ENCODE assay signal across 18 cellular contexts in the genomic region with DNA sequence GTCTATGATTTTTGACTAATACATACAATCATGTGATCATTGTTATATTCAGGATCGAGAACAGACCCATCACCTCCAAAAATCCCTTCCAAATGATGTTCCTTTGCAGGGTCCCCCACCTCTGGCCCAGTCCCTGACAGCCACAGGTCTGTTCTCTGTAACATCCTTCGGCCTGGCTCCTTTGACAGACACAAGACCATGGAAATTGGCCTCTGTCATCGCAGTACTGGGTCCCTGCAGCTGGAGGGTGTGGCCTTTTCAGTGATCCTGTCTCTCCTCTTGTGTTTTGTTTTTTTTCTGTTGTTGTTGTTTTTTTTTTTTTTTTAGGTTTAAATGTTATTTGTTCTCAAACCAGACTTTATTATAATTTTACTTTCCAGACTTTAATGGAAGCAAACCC. TPM values are rescaled to one million over a fixed set of nuclear protein-coding genes. Genes with fewer than 3 reads are reported as not detected.
DNase-seq lines count a peak whose midpoint lies in the region; ATAC-seq and TF ChIP-seq lines count a peak whose summit lies in the region.
"Had no signal": no experiment of that assay in that cellular context is flagged by ENCODE, and none has a peak within 500 bp of the region (broad histone marks: within the 10 kb centered on the region; RNA-seq: fewer than 3 reads in every experiment).

No MANE protein-coding gene starts in this region.

- H3K9me3 ChIP-seq in Caco-2 (no peaks in the 10 kb centered on the region), T-helper 17 cell (ENCODE audit: control insufficient read depth, low read length, poor library complexity, severe bottlenecking) (no peaks in the 10 kb centered on the region), mesenchymal stem cell (ENCODE audit: control insufficient read depth, low read length) (no peaks in the 10 kb centered on the region)
- H3K9me3 ChIP-seq: adrenal gland, tibial nerve had no signal

- no peak overlapping the region for H2AK5ac ChIP-seq in mesenchymal stem cell (ENCODE audit: low read length, severe bottlenecking)

- 52% methylated on average over 3 of the region's 3 CpGs for WGBS in mesenchymal stem cell

- DNase-seq in Caco-2 = no peak
- no peak for DNase-seq in T-helper 17 cell
- no peak for DNase-seq in mesenchymal stem cell
- DNase-seq in NCI-H2107 (lab: John Stamatoyannopoulos, UW) = no peak
- DNase-seq in CD1c-positive myeloid dendritic cell (ENCODE audit: extremely low spot score) = no peak
- DNase-seq: activated CD4-positive, alpha-beta T cell treated with anti-CD3 and anti-CD28 coated beads, Interleukin-2, amount 50 U/mL, for 48 hours; activated T-cell treated with anti-CD3 and anti-CD28 coated beads, Interleukin-2, amount 50 U/mL, for 72 hours; adrenal gland; left colon; NCI-H1092; NCI-H2171 treated with DMSO at 0.1 percent for 48 hours had no signal

- H3K36me3 ChIP-seq in Caco-2 (ENCODE audit: control insufficient read depth, insufficient read depth, low read length) (no peaks in the 10 kb centered on the region), KMS-11 (ENCODE audit: insufficient read depth) (no peaks in the 10 kb centered on the region), mesenchymal stem cell (ENCODE audit: control insufficient read depth in 1 of 2, insufficient read depth in 2 of 2, low read depth in 1 of 2, low read length in 2 of 2) (no peaks in the 10 kb centered on the region)
- H3K36me3 ChIP-seq: adrenal gland, tibial nerve had no signal

- POLR2A ChIA-PET in Caco-2 (lab: Charles Lee) = no interaction called here

- H2BK120ac ChIP-seq in mesenchymal stem cell (ENCODE audit: low read depth, low read length) = no peak overlapping the region

- no peak overlapping the region for H3K27ac ChIP-seq in KMS-11
- no peak overlapping the region for H3K27ac ChIP-seq in mesenchymal stem cell (ENCODE audit: low read length, poor library complexity, severe bottlenecking)
- H3K27ac ChIP-seq: adrenal gland, parathyroid adenoma had no signal

- H3K4me1 Mint-ChIP-seq in Caco-2 (ENCODE audit: low read depth, unreplicated experiment) = peaks cover 11% of the 10 kb centered on the region
- peaks cover 10% of the 10 kb centered on the region for H3K4me1 Mint-ChIP-seq in T-helper 17 cell

- H3K18ac ChIP-seq in mesenchymal stem cell (ENCODE audit: low read depth in 1 of 2, low read length in 2 of 2) = no peak overlapping the region

- H4K20me1 ChIP-seq in KMS-11 (ENCODE audit: insufficient read depth) = no peaks in the 10 kb centered on the region

- H3K27me3 Mint-ChIP-seq in Caco-2 (ENCODE audit: insufficient read depth, unreplicated experiment) (no peaks in the 10 kb centered on the region), T-helper 17 cell (peaks cover 58% of the 10 kb centered on the region)

- ATAC-seq in T-helper 17 cell = no peak
- no peak for ATAC-seq in HG03571 (IDR thresholded peaks at IDR 0.05; ENCODE audit: unreplicated experiment)
- ATAC-seq: HCT116, HepG2, left colon had no signal

- no peak overlapping the region; the same call in 1 of the 2 replicates for H3K4me2 ChIP-seq in KMS-11
- H3K4me2 ChIP-seq in mesenchymal stem cell (ENCODE audit: low read length, poor library complexity, severe bottlenecking) = no peak overlapping the region

- no peak overlapping the region for H4K8ac ChIP-seq in mesenchymal stem cell (ENCODE audit: low read length)

- no peak overlapping the region for H3K4ac ChIP-seq in mesenchymal stem cell (ENCODE audit: low read depth in 1 of 2, low read length in 2 of 2)

- H2BK5ac ChIP-seq in mesenchymal stem cell (ENCODE audit: low read depth, low read length, poor library complexity, severe bottlenecking) = no peak overlapping the region

- H3K79me2 ChIP-seq in KMS-11 (ENCODE audit: insufficient read depth, low read depth) = no peaks in the 10 kb centered on the region
- H3K79me2 ChIP-seq: parathyroid adenoma had no signal

- H4K91ac ChIP-seq in mesenchymal stem cell (ENCODE audit: low read length) = no peak overlapping the region

- intact Hi-C loops in Caco-2 (cut with micrococcal nuclease; ENCODE audit: unreplicated experiment) = no loop called here

- H3K4me3 ChIP-seq in Caco-2 (ENCODE audit: low read depth, low read length) (no peak overlapping the region), KMS-11 (IDR thresholded peaks at IDR 0.05; ENCODE audit: insufficient read depth, low read depth, low read length) (no peak overlapping the region), mesenchymal stem cell (ENCODE audit: insufficient read depth in 1 of 2, low read depth in 1 of 2, low read length in 2 of 2) (no peak overlapping the region)
- H3K4me3 ChIP-seq: adrenal gland, smooth muscle cell, tibial nerve had no signal

- H3K36me3 Mint-ChIP-seq in Caco-2 (ENCODE audit: insufficient read depth, unreplicated experiment) (peaks cover 9% of the 10 kb centered on the region), T-helper 17 cell (ENCODE audit: low read depth) (peaks cover 3% of the 10 kb centered on the region)

- H2BK15ac ChIP-seq in mesenchymal stem cell (ENCODE audit: low read depth, poor library complexity, severe bottlenecking) = peak overlapping the region; percentile 68

- H2AFZ ChIP-seq in KMS-11 (ENCODE audit: low read depth) = peak overlapping the region; percentile 17; the same call in 1 of the 2 replicates
- H2AFZ ChIP-seq in mesenchymal stem cell (ENCODE audit: low read depth, low read length) = no peak overlapping the region

- no peak overlapping the region for H3K23ac ChIP-seq in mesenchymal stem cell (ENCODE audit: low read length in 2 of 2)

- CTCF ChIA-PET in Caco-2 (lab: Charles Lee) = no interaction called here

- no peak overlapping the region for H3K27ac Mint-ChIP-seq in Caco-2 (ENCODE audit: unreplicated experiment)
- H3K27ac Mint-ChIP-seq in T-helper 17 cell = peak overlapping the region; percentile 41
- H3K27ac Mint-ChIP-seq: activated T-cell treated with anti-CD3 and anti-CD28 coated beads, Interleukin-2, amount 50 U/mL, for 72 hours had no signal

- TF ChIP-seq CTCF in Caco-2 (IDR thresholded peaks at IDR 0.05; ENCODE audit: insufficient read depth in 1 of 2, low read depth in 1 of 2, low read length in 1 of 2, severe bottlenecking in 1 of 2, unreplicated experiment in 1 of 2) (no peak), KMS-11 (conservative IDR thresholded peaks at IDR 0.05; ENCODE audit: low read depth, low read length) (no peak)

- H3K9me3 Mint-ChIP-seq in Caco-2 (ENCODE audit: unreplicated experiment) = no peaks in the 10 kb centered on the region
- H3K9me3 Mint-ChIP-seq: activated T-cell treated with anti-CD3 and anti-CD28 coated beads, Interleukin-2, amount 50 U/mL, for 72 hours had no signal

- H3K14ac ChIP-seq in mesenchymal stem cell (ENCODE audit: low read length in 2 of 2) = no peak overlapping the region

- H3K9ac ChIP-seq in KMS-11 = no peak overlapping the region
- no peak overlapping the region for H3K9ac ChIP-seq in mesenchymal stem cell (ENCODE audit: low read length)
- H3K9ac ChIP-seq: parathyroid adenoma had no signal

- no TSS peak for BruUV-seq in Caco-2 (replicated peaks; lab: Mats Ljungman, UMichigan)

- H2BK12ac ChIP-seq in mesenchymal stem cell (ENCODE audit: low read length in 2 of 2) = no peak overlapping the region

- no peaks in the 10 kb centered on the region for H3K27me3 ChIP-seq in Caco-2 (replicated peaks; ENCODE audit: control insufficient read depth, insufficient read depth, low read length)
- no peaks in the 10 kb centered on the region for H3K27me3 ChIP-seq in KMS-11 (ENCODE audit: insufficient read depth, low read depth)
- H3K27me3 ChIP-seq in mesenchymal stem cell (ENCODE audit: control insufficient read depth in 1 of 2, insufficient read depth in 1 of 2, low read length in 2 of 2) = no peaks in the 10 kb centered on the region
- H3K27me3 ChIP-seq: tibial nerve had no signal

- H3K4me1 ChIP-seq in Caco-2 = peaks cover 21% of the 10 kb centered on the region
- H3K4me1 ChIP-seq in KMS-11 (ENCODE audit: low read depth, poor library complexity, severe bottlenecking) = peaks cover 8% of the 10 kb centered on the region
- no peaks in the 10 kb centered on the region for H3K4me1 ChIP-seq in mesenchymal stem cell (ENCODE audit: control insufficient read depth, insufficient read depth, low read depth, low read length)

- H3K4me3 Mint-ChIP-seq in Caco-2 (ENCODE audit: unreplicated experiment) = peak overlapping the region; percentile 68
- H3K4me3 Mint-ChIP-seq in T-helper 17 cell = no peak overlapping the region

- no peaks in the 10 kb centered on the region for H3K79me1 ChIP-seq in mesenchymal stem cell (replicated peaks; ENCODE audit: low read length, poor library complexity, severe bottlenecking)

RNA-seq across cellular contexts. Expression of gene ANKRD33B, which starts 27.4 kb away (rescaled TPM):
- 22.8 and 25.3 TPM in 2 replicates for total RNA-seq in Caco-2 (2022)
- total RNA-seq in T-helper 17 cell = 10 to 100 TPM in 1 of 2 donors, 1 to 10 TPM in 1; 5.3 to 13.9 TPM
- polyA plus RNA-seq in mesenchymal stem cell (2013, experiment 1 of 2) = 0.64 TPM
- polyA plus RNA-seq in mesenchymal stem cell (2013, experiment 2 of 2) = 0.71 TPM
- polyA plus RNA-seq: HepG2 had no signal
